In genomic region chrX:27597506-27597905, GRCh38 we compare ENCODE assay signal across 28 cellular contexts. TPM values are rescaled to one million over a fixed set of nuclear protein-coding genes. Genes with fewer than 3 reads are reported as not detected.
"Had no signal": no experiment of that assay in that cellular context is flagged by ENCODE, and none has a peak within 500 bp of the region (broad histone marks: within the 10 kb centered on the region; RNA-seq: fewer than 3 reads in every experiment).

No MANE protein-coding gene starts in this region.

- H3K4me3 ChIP-seq: breast epithelium, esophagus muscularis mucosa, hepatocyte, left lung, right atrium auricular region had no signal

- DNase-seq: activated CD4-positive, alpha-beta memory T cell treated with anti-CD3 and anti-CD28 coated beads, Interleukin-2, amount 10 ng/mL, durations not matched to agents 7 days and 5 days; activated CD4-positive, alpha-beta T cell treated with anti-CD3 and anti-CD28 coated beads for 36 hours; activated naive CD4-positive, alpha-beta T cell treated with anti-CD3 and anti-CD28 coated beads, Interleukin-2, amount 10 ng/mL, durations not matched to agents 7 days and 5 days; activated naive CD8-positive, alpha-beta T cell treated with anti-CD3 and anti-CD28 coated beads, Interleukin-2, amount 50 U/mL, for 24 hours; activated T-cell treated with anti-CD3 and anti-CD28 coated beads, Interleukin-2, amount 50 U/mL, for 1 hour; aorta; cerebellar nuclear complex; effector CD4-positive, alpha-beta T cell; left lung; midbrain; nucleus accumbens; stimulated activated CD4-positive, alpha-beta T cell treated with anti-CD3 and anti-CD28 coated beads, Interleukin-12 subunit alpha, Interleukin-12 subunit beta, amount 100 ng/mL, for 4 hours; stimulated activated CD4-positive, alpha-beta T cell treated with anti-CD3 and anti-CD28 coated beads, Interleukin-1b, Interleukin-23, amount 100 ng/mL, for 48 hours; stimulated activated CD8-positive, alpha-beta memory T cell treated with anti-CD3 and anti-CD28 coated beads, Interleukin-4, amount 100 ng/mL, for 48 hours; stimulated activated naive CD4-positive, alpha-beta T cell; SW 1271 had no signal

- H3K27me3 Mint-ChIP-seq: activated CD4-positive, alpha-beta memory T cell treated with anti-CD3 and anti-CD28 coated beads, Interleukin-2, amount 10 ng/mL, durations not matched to agents 7 days and 5 days; activated CD4-positive, alpha-beta T cell treated with anti-CD3 and anti-CD28 coated beads for 36 hours; activated naive CD4-positive, alpha-beta T cell treated with anti-CD3 and anti-CD28 coated beads, Interleukin-2, amount 10 ng/mL, durations not matched to agents 7 days and 5 days; activated naive CD8-positive, alpha-beta T cell treated with anti-CD3 and anti-CD28 coated beads, Interleukin-2, amount 50 U/mL, for 24 hours; progenitor cell of endocrine pancreas had no signal

- H3K27ac Mint-ChIP-seq: activated CD4-positive, alpha-beta memory T cell treated with anti-CD3 and anti-CD28 coated beads, Interleukin-2, amount 10 ng/mL, durations not matched to agents 7 days and 5 days; activated CD4-positive, alpha-beta T cell treated with anti-CD3 and anti-CD28 coated beads for 36 hours; activated naive CD4-positive, alpha-beta T cell treated with anti-CD3 and anti-CD28 coated beads, Interleukin-2, amount 10 ng/mL, durations not matched to agents 7 days and 5 days; activated naive CD8-positive, alpha-beta T cell treated with anti-CD3 and anti-CD28 coated beads, Interleukin-2, amount 50 U/mL, for 24 hours; nephron; progenitor cell of endocrine pancreas; T-helper 2 cell treated with Interferon-gamma antibody and Interleukin-4, amounts not matched to agents 5 μg/mL and 100 μg/mL, for 36 hours; WTC11 had no signal

- H2AFZ ChIP-seq: hepatocyte had no signal

- H3K4me1 Mint-ChIP-seq: activated CD4-positive, alpha-beta memory T cell treated with anti-CD3 and anti-CD28 coated beads, Interleukin-2, amount 10 ng/mL, durations not matched to agents 7 days and 5 days; activated CD4-positive, alpha-beta T cell treated with anti-CD3 and anti-CD28 coated beads for 36 hours; activated naive CD4-positive, alpha-beta T cell treated with anti-CD3 and anti-CD28 coated beads, Interleukin-2, amount 10 ng/mL, durations not matched to agents 7 days and 5 days; activated naive CD8-positive, alpha-beta T cell treated with anti-CD3 and anti-CD28 coated beads, Interleukin-2, amount 50 U/mL, for 24 hours; nephron; WTC11 had no signal

- H3K4me1 ChIP-seq: breast epithelium, esophagus muscularis mucosa, left lung, right atrium auricular region had no signal

- H3K27ac ChIP-seq: breast epithelium, esophagus muscularis mucosa, hepatocyte, left lung, right atrium auricular region had no signal

- H3K36me3 ChIP-seq: breast epithelium, esophagus muscularis mucosa, left lung, right atrium auricular region had no signal

- ATAC-seq: activated CD4-positive, alpha-beta T cell treated with anti-CD3 and anti-CD28 coated beads for 36 hours; activated naive CD8-positive, alpha-beta T cell treated with anti-CD3 and anti-CD28 coated beads, Interleukin-2, amount 50 U/mL, for 24 hours; left lung; WTC11 had no signal

- H3K9me3 ChIP-seq: breast epithelium, esophagus muscularis mucosa, left lung, right atrium auricular region had no signal

- H3K4me3 Mint-ChIP-seq: activated CD4-positive, alpha-beta memory T cell treated with anti-CD3 and anti-CD28 coated beads, Interleukin-2, amount 10 ng/mL, durations not matched to agents 7 days and 5 days; activated CD4-positive, alpha-beta T cell treated with anti-CD3 and anti-CD28 coated beads for 36 hours; activated naive CD4-positive, alpha-beta T cell treated with anti-CD3 and anti-CD28 coated beads, Interleukin-2, amount 10 ng/mL, durations not matched to agents 7 days and 5 days; activated naive CD8-positive, alpha-beta T cell treated with anti-CD3 and anti-CD28 coated beads, Interleukin-2, amount 50 U/mL, for 24 hours; nephron; T-helper 2 cell treated with Interferon-gamma antibody and Interleukin-4, amounts not matched to agents 5 μg/mL and 100 μg/mL, for 36 hours; WTC11 had no signal

- H3K36me3 Mint-ChIP-seq: activated naive CD4-positive, alpha-beta T cell treated with anti-CD3 and anti-CD28 coated beads, Interleukin-2, amount 10 ng/mL, durations not matched to agents 7 days and 5 days; WTC11 had no signal

- H3K27me3 ChIP-seq: esophagus muscularis mucosa, hepatocyte, left lung, right atrium auricular region had no signal

- H3K79me2 ChIP-seq: hepatocyte had no signal

- H3K9me3 Mint-ChIP-seq: nephron had no signal

RNA-seq across cellular contexts. Expression of gene DCAF8L2, which starts 7.4 kb away (rescaled TPM):
- total RNA-seq: activated CD4-positive, alpha-beta memory T cell treated with anti-CD3 and anti-CD28 coated beads, Interleukin-2, amount 10 ng/mL, durations not matched to agents 7 days and 5 days; activated CD4-positive, alpha-beta T cell treated with anti-CD3 and anti-CD28 coated beads for 36 hours; aorta; breast epithelium; esophagus muscularis mucosa; fibroblast of villous mesenchyme; hepatocyte; left lung; lung microvascular endothelial cell; right atrium auricular region; ureter; WTC11 had no signal
- polyA plus RNA-seq: aorta, hepatocyte, thymus had no signal
